In the genomic region with DNA sequence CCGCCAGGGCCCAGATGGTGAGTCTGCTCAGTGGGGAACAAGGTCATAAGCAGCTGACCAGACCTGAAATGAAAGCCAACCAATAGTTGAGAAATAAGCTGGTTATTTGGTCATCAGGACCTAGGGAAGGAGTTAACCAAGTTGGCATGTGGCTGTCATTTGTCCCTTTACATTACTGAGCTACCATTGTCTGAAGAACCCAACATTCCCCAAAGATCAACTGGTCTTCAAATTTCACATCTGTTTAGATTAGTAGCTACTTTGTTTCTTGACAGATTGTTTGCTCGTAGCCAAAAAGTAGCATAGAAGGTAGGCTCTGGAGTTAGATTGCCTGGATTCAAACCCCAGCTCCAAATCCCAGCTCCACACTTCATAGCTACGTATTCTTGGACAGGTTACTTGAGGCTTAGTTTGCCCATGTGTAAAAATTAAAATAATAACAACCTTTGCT, we compare ENCODE assay signal across 9 cellular contexts. TPM values are rescaled to one million over a fixed set of nuclear protein-coding genes. Genes with fewer than 3 reads are reported as not detected.
DNase-seq lines count a peak whose midpoint lies in the region; ATAC-seq, FAIRE-seq and TF ChIP-seq lines count a peak whose summit lies in the region.
"Had no signal": no experiment of that assay in that cellular context is flagged by ENCODE, and none has a peak within 500 bp of the region (broad histone marks: within the 10 kb centered on the region; RNA-seq: fewer than 3 reads in every experiment).

No MANE protein-coding gene starts in this region.

- DNase-seq in DND-41 (no peak), PC-9 (no peak), endothelial cell of umbilical vein (ENCODE audit: low read depth, low spot score) (no peak), hypothalamus (lab: John Stamatoyannopoulos, UW) (no peak), dedifferentiated amniotic fluid mesenchymal stem cell (ENCODE audit: extremely low spot score) (no peak), sciatic nerve (ENCODE audit: low spot score) (no peak)
- DNase-seq: stimulated activated CD4-positive, alpha-beta T cell treated with anti-CD3 and anti-CD28 coated beads, Interleukin-4, amount 100 ng/mL, for 1 hour had no signal

- peak overlapping the region; percentile 41 to 63; a peak in 3 of 4 replicates for H3K4me3 ChIP-seq in DND-41 (ENCODE audit: low read depth in 1 of 2, low read length in 2 of 2)
- H3K4me3 ChIP-seq in PC-9 = peak overlapping the region; percentile 78
- H3K4me3 ChIP-seq in endothelial cell of umbilical vein (replicated peaks in 1 of 3; ENCODE audit: insufficient read depth in 1 of 3, low read depth in 1 of 3, low read length in 3 of 3) = no peak overlapping the region
- peak overlapping the region; percentile 88 for H3K4me3 ChIP-seq in parathyroid adenoma (ENCODE audit: low read depth, low read length)

- no peak for FAIRE-seq in endothelial cell of umbilical vein (lab: Jason Lieb, UNC)

- H3K36me3 ChIP-seq in DND-41 (ENCODE audit: insufficient read depth, low read length) (peaks cover 31% of the 10 kb centered on the region), PC-9 (ENCODE audit: low read depth) (peaks cover 12% of the 10 kb centered on the region; the same call in 1 of the 2 replicates), endothelial cell of umbilical vein (ENCODE audit: control insufficient read depth in 2 of 2, extremely low read depth in 1 of 2, insufficient read depth in 2 of 2, low read length in 2 of 2) (no peaks in the 10 kb centered on the region), parathyroid adenoma (ENCODE audit: control insufficient read depth, insufficient read depth, low read length) (no peaks in the 10 kb centered on the region)

- H3K9ac ChIP-seq in DND-41 (ENCODE audit: low read depth, low read length) (peak overlapping the region; percentile 67), endothelial cell of umbilical vein (replicated peaks; ENCODE audit: extremely low read depth, insufficient read depth, low read length) (no peak overlapping the region), parathyroid adenoma (no peak overlapping the region)

- dilution Hi-C loops in endothelial cell of umbilical vein (cut with MboI; ENCODE audit: extremely low pct_ligation_motif_present, low sequenced_read_pairs) = no loop called here

- H3K4me1 ChIP-seq in DND-41 (ENCODE audit: insufficient read depth, low read length) = peaks cover 47% of the 10 kb centered on the region
- peaks cover 11% of the 10 kb centered on the region for H3K4me1 ChIP-seq in PC-9 (replicated peaks; ENCODE audit: insufficient read depth)
- peaks cover 14% of the 10 kb centered on the region for H3K4me1 ChIP-seq in endothelial cell of umbilical vein (ENCODE audit: control insufficient read depth, extremely low read depth, insufficient read depth, low read length)
- H3K4me1 ChIP-seq in parathyroid adenoma = peaks cover 9% of the 10 kb centered on the region

- no peaks in the 10 kb centered on the region for H4K20me1 ChIP-seq in DND-41 (ENCODE audit: insufficient read depth, low read length)
- no peaks in the 10 kb centered on the region for H4K20me1 ChIP-seq in PC-9 (ENCODE audit: insufficient read depth)
- H4K20me1 ChIP-seq in endothelial cell of umbilical vein (replicated peaks; ENCODE audit: control insufficient read depth, extremely low read depth, insufficient read depth, low read length) = no peaks in the 10 kb centered on the region

- H3K9me2 ChIP-seq in PC-9 (ENCODE audit: insufficient read depth) = no peaks in the 10 kb centered on the region

- CTCF ChIA-PET in PC-9 (lab: Charles Lee) (interaction anchor here (1.4 kb wide), 1 partner anchor 49 kb away, joined by 3 read pairs; no protein-coding TSS in a partner anchor), endothelial cell of umbilical vein (lab: Charles Lee) (interaction anchor here (0.7 to 31.0 kb wide), 5 partner anchors 11 to 112 kb away, joined by 3 to 1517 read pairs (median 5); a partner anchor contains a TSS)

- H3K27ac ChIP-seq in DND-41 (ENCODE audit: low read length) (peak overlapping the region; percentile 62), PC-9 (no peak overlapping the region), endothelial cell of umbilical vein (ENCODE audit: insufficient read depth, low read depth, low read length) (peak overlapping the region; percentile 87), parathyroid adenoma (peak overlapping the region; percentile 80)

- H3F3A ChIP-seq in PC-9 (ENCODE audit: insufficient read depth, low read depth) = peaks cover 7% of the 10 kb centered on the region; the same call in 1 of the 2 replicates

- no peak for TF ChIP-seq POLR2A in endothelial cell of umbilical vein (IDR thresholded peaks at IDR 0.05; ENCODE audit: low read depth, low read length)

- H2AFZ ChIP-seq in DND-41 (ENCODE audit: low read depth, low read length) = no peak overlapping the region; the same call in 1 of the 2 replicates
- H2AFZ ChIP-seq in PC-9 = no peak overlapping the region
- H2AFZ ChIP-seq in endothelial cell of umbilical vein (ENCODE audit: low read depth, low read length) = no peak overlapping the region
- no peak overlapping the region for H2AFZ ChIP-seq in parathyroid adenoma

- H3K4me2 ChIP-seq in DND-41 (ENCODE audit: insufficient read depth, low read length) = peak overlapping the region; percentile 84
- peak overlapping the region; percentile 88 for H3K4me2 ChIP-seq in PC-9
- peak overlapping the region; percentile 87 for H3K4me2 ChIP-seq in endothelial cell of umbilical vein (ENCODE audit: insufficient read depth, low read length)
- H3K4me2 ChIP-seq in parathyroid adenoma (ENCODE audit: low read length) = peak overlapping the region; percentile 92

- H3K79me2 ChIP-seq in DND-41 (ENCODE audit: insufficient read depth, low read length) (peaks cover 42% of the 10 kb centered on the region), PC-9 (ENCODE audit: low read depth) (peaks cover 19% of the 10 kb centered on the region), endothelial cell of umbilical vein (ENCODE audit: control insufficient read depth, insufficient read depth, low read length) (peaks cover 7% of the 10 kb centered on the region), parathyroid adenoma (peaks cover 22% of the 10 kb centered on the region)

- BruUV-seq in PC-9 (replicated peaks; lab: Mats Ljungman, UMichigan) (no TSS peak), endothelial cell of umbilical vein (replicated peaks; lab: Mats Ljungman, UMichigan) (no TSS peak)

- H3K9me1 ChIP-seq in endothelial cell of umbilical vein (replicated peaks; ENCODE audit: control insufficient read depth, extremely low read depth, insufficient read depth, low read length) = no peaks in the 10 kb centered on the region

- H3K27me3 ChIP-seq in DND-41 (ENCODE audit: insufficient read depth, low read length, poor library complexity) (no peaks in the 10 kb centered on the region), PC-9 (ENCODE audit: insufficient read depth, low read depth) (no peaks in the 10 kb centered on the region), endothelial cell of umbilical vein (ENCODE audit: control insufficient read depth in 2 of 2, insufficient read depth in 2 of 2, low read length in 2 of 2) (no peaks in the 10 kb centered on the region), parathyroid adenoma (ENCODE audit: control insufficient read depth, insufficient read depth, low read length) (no peaks in the 10 kb centered on the region)

- ATAC-seq in DND-41 (ENCODE audit: insufficient read depth, low read depth) (no peak), GM18519 (IDR thresholded peaks at IDR 0.05; ENCODE audit: low FRiP score, unreplicated experiment) (no peak), sciatic nerve (no peak)

- H3K9me3 ChIP-seq in DND-41 (ENCODE audit: insufficient read depth, low read length, severe bottlenecking) = no peaks in the 10 kb centered on the region
- no peaks in the 10 kb centered on the region for H3K9me3 ChIP-seq in PC-9 (ENCODE audit: insufficient read depth, low read depth)
- no peaks in the 10 kb centered on the region for H3K9me3 ChIP-seq in endothelial cell of umbilical vein (replicated peaks; ENCODE audit: control insufficient read depth, insufficient read depth, low read length)
- H3K9me3 ChIP-seq in parathyroid adenoma (ENCODE audit: control insufficient read depth, low read length) = no peaks in the 10 kb centered on the region

- intact Hi-C loops in PC-9 (cut with micrococcal nuclease; ENCODE audit: unreplicated experiment) (loop anchor here (10.0 kb wide), 3 partner anchors 186 to 646 kb away; a partner anchor contains a TSS), endothelial cell of umbilical vein (cut with micrococcal nuclease) (loop anchor here (5.0 to 10.0 kb wide), 3 partner anchors 146 to 224 kb away; a partner anchor contains a TSS), sciatic nerve (cut with DNase I) (loop anchor here (10.0 kb wide), 1 partner anchor 286 kb away; no protein-coding TSS in a partner anchor)

- TF ChIP-seq CTCF in DND-41 (IDR thresholded peaks at IDR 0.05; ENCODE audit: borderline replicate concordance, extremely low read depth, low read length, poor library complexity, severe bottlenecking) (no peak), PC-9 (conservative IDR thresholded peaks at IDR 0.05) (no peak), endothelial cell of umbilical vein (IDR thresholded peaks at IDR 0.05; ENCODE audit: extremely low read depth in 1 of 2, insufficient read depth in 1 of 2, low read depth in 1 of 2, low read length in 2 of 2) (no peak), parathyroid adenoma (IDR thresholded peaks at IDR 0.05) (no peak)

- POLR2A ChIA-PET in PC-9 (lab: Charles Lee; ENCODE audit: unreplicated experiment) (interaction anchor here (0.6 kb wide), 1 partner anchor 48 kb away, joined by 6 read pairs; no protein-coding TSS in a partner anchor), endothelial cell of umbilical vein (lab: Charles Lee) (interaction anchor here (0.6 to 1.2 kb wide), 3 partner anchors 32 to 58 kb away, joined by 3 to 6 read pairs (median 3); no protein-coding TSS in a partner anchor)

RNA-seq across cellular contexts. Expression of a gene that starts 1.0 kb away (rescaled TPM):
- 26.1 and 38.3 TPM in 2 replicates for total RNA-seq in PC-9 (2021)
- total RNA-seq in endothelial cell of umbilical vein = 14.6 and 15.5 TPM in 2 replicates
- 9.9 and 14.2 TPM in 2 replicates for polyA plus RNA-seq in endothelial cell of umbilical vein
- polyA plus RNA-seq in endothelial cell of umbilical vein (2011; cell fraction: cytosol; rRNA removed) = 7.1 and 11.2 TPM in 2 replicates
- 8.1 and 8.5 TPM in 2 replicates for polyA plus RNA-seq in endothelial cell of umbilical vein (2011; cell fraction: nucleus; rRNA removed)
- 8.4 and 10.2 TPM in 2 replicates for polyA plus RNA-seq in endothelial cell of umbilical vein (2012)
- polyA minus RNA-seq in endothelial cell of umbilical vein = 5.2 TPM in 2 replicates
- 13.5 TPM for polyA minus RNA-seq in endothelial cell of umbilical vein (2011; cell fraction: cytosol; rRNA and poly(A)+ RNA removed)
- polyA minus RNA-seq in endothelial cell of umbilical vein (2011; cell fraction: nucleus; rRNA and poly(A)+ RNA removed) = 2.8 and 9.3 TPM in 2 replicates
- 23.0 TPM for total RNA-seq in sciatic nerve

RNA-seq across cellular contexts. Expression of a gene that starts 2.0 kb away (rescaled TPM):
- total RNA-seq in PC-9 (2021) (0.55 and 1.8 TPM in 2 replicates), endothelial cell of umbilical vein (0.84 and 1.4 TPM in 2 replicates), sciatic nerve (4.8 TPM)
- polyA plus RNA-seq in endothelial cell of umbilical vein = 0.64 and 0.70 TPM in 2 replicates
- 0.63 and 0.66 TPM in 2 replicates for polyA plus RNA-seq in endothelial cell of umbilical vein (2011; cell fraction: cytosol; rRNA removed)
- 2.7 and 4.2 TPM in 2 replicates for polyA plus RNA-seq in endothelial cell of umbilical vein (2011; cell fraction: nucleus; rRNA removed)
- polyA plus RNA-seq in endothelial cell of umbilical vein (2012) = 0.49 and 0.70 TPM in 2 replicates
- 0.15 and 3.6 TPM in 2 replicates for polyA minus RNA-seq in endothelial cell of umbilical vein
- not detected for polyA minus RNA-seq in endothelial cell of umbilical vein (2011; cell fraction: cytosol; rRNA and poly(A)+ RNA removed)
- polyA minus RNA-seq in endothelial cell of umbilical vein (2011; cell fraction: nucleus; rRNA and poly(A)+ RNA removed) = 1.1 and 1.5 TPM in 2 replicates

RNA-seq across cellular contexts. Expression of a gene that starts 6.6 kb away (rescaled TPM):
- 383 and 436 TPM in 2 replicates for total RNA-seq in PC-9 (2021)
- total RNA-seq in endothelial cell of umbilical vein = 453 and 481 TPM in 2 replicates
- polyA plus RNA-seq in endothelial cell of umbilical vein = 722 and 766 TPM in 2 replicates
- polyA plus RNA-seq in endothelial cell of umbilical vein (2011; cell fraction: cytosol; rRNA removed) = 462 and 465 TPM in 2 replicates
- 1,430 and 1,543 TPM in 2 replicates for polyA plus RNA-seq in endothelial cell of umbilical vein (2011; cell fraction: nucleus; rRNA removed)
- 283 and 357 TPM in 2 replicates for polyA plus RNA-seq in endothelial cell of umbilical vein (2012)
- 941 and 1,099 TPM in 2 replicates for polyA minus RNA-seq in endothelial cell of umbilical vein
- polyA minus RNA-seq in endothelial cell of umbilical vein (2011; cell fraction: cytosol; rRNA and poly(A)+ RNA removed) = 284 TPM
- polyA minus RNA-seq in endothelial cell of umbilical vein (2011; cell fraction: nucleus; rRNA and poly(A)+ RNA removed) = 394 and 502 TPM in 2 replicates
- 258 TPM for total RNA-seq in sciatic nerve

RNA-seq across cellular contexts. Expression of a gene that starts 19.7 kb away (rescaled TPM):
- not detected in 2 replicates for total RNA-seq in PC-9 (2021)
- not detected in 2 replicates for total RNA-seq in endothelial cell of umbilical vein
- polyA plus RNA-seq in endothelial cell of umbilical vein = not detected in 2 replicates
- polyA plus RNA-seq in endothelial cell of umbilical vein (2011; cell fraction: cytosol; rRNA removed) = not detected in 2 replicates
- not detected in 2 replicates for polyA plus RNA-seq in endothelial cell of umbilical vein (2011; cell fraction: nucleus; rRNA removed)
- not detected in 2 replicates for polyA plus RNA-seq in endothelial cell of umbilical vein (2012)
- polyA minus RNA-seq in endothelial cell of umbilical vein = not detected in 2 replicates
- polyA minus RNA-seq in endothelial cell of umbilical vein (2011; cell fraction: cytosol; rRNA and poly(A)+ RNA removed) = not detected
- polyA minus RNA-seq in endothelial cell of umbilical vein (2011; cell fraction: nucleus; rRNA and poly(A)+ RNA removed) = not detected in 2 replicates
- not detected for total RNA-seq in sciatic nerve

RNA-seq across cellular contexts. Expression of a gene that starts 23.6 kb away (rescaled TPM):
- total RNA-seq in PC-9 (2021) (not detected in 2 replicates), endothelial cell of umbilical vein (0.46 TPM in 1 of 2 replicates, not detected in the other), sciatic nerve (0.27 TPM)
- 0.08 TPM in 1 of 2 replicates, not detected in the other for polyA plus RNA-seq in endothelial cell of umbilical vein
- 0.08 TPM in 1 of 2 replicates, not detected in the other for polyA plus RNA-seq in endothelial cell of umbilical vein (2011; cell fraction: cytosol; rRNA removed)
- polyA plus RNA-seq in endothelial cell of umbilical vein (2011; cell fraction: nucleus; rRNA removed) = 0.13 and 0.15 TPM in 2 replicates
- polyA plus RNA-seq in endothelial cell of umbilical vein (2012) = not detected in 2 replicates
- 0.27 TPM in 1 of 2 replicates, not detected in the other for polyA minus RNA-seq in endothelial cell of umbilical vein
- polyA minus RNA-seq in endothelial cell of umbilical vein (2011; cell fraction: cytosol; rRNA and poly(A)+ RNA removed) = not detected
- not detected in 2 replicates for polyA minus RNA-seq in endothelial cell of umbilical vein (2011; cell fraction: nucleus; rRNA and poly(A)+ RNA removed)

Comparison
In these comparisons a context has a peak if more than half of its experiments do, and no peak if none do; other contexts are left out.
1. H3K4me3 ChIP-seq: peak in DND-41 (2 of 2), PC-9 (single experiment) and parathyroid adenoma (single experiment); none in endothelial cell of umbilical vein (0 of 3).
2. Peak in every context shown above with its lines, with median percentiles within 50 percentile points of each other: H3K4me2 ChIP-seq.